ENCODE assay signal across 22 cellular contexts in genomic region chr4:115334736-115335411, GRCh38.
A peak's percentile ranks its signal among the peaks of the same experiment; 100 is the strongest.
DNase-seq lines count a peak whose midpoint lies in the region; ATAC-seq and TF ChIP-seq lines count a peak whose summit lies in the region.
"Had no signal": no experiment of that assay in that cellular context is flagged by ENCODE, and none has a peak within 500 bp of the region (broad histone marks: within the 10 kb centered on the region; RNA-seq: fewer than 3 reads in every experiment).

No MANE protein-coding gene starts in this region.

- no peak overlapping the region for H2AK5ac ChIP-seq in neuronal stem cell (ENCODE audit: low read depth, low read length)

- H3K9ac ChIP-seq in neuronal stem cell (ENCODE audit: low read depth, low read length, poor library complexity): no peak overlapping the region

- H3K27ac ChIP-seq in hepatocyte (no peak overlapping the region), neuronal stem cell (replicated peaks; ENCODE audit: low read length) (no peak overlapping the region)
- H3K27ac ChIP-seq: A549, heart left ventricle, ovary, vagina had no signal

- no peaks in the 10 kb centered on the region for H3K79me1 ChIP-seq in neuronal stem cell (ENCODE audit: low read depth, low read length)

- no peak for TF ChIP-seq POLR2A in GM18505 (IDR thresholded peaks at IDR 0.05; ENCODE audit: borderline replicate concordance, extremely low read depth, insufficient read depth, insufficient read length)

- TF ChIP-seq CTCF in hepatocyte (IDR thresholded peaks at IDR 0.05; ENCODE audit: poor library complexity) (no peak), foreskin fibroblast (IDR thresholded peaks at IDR 0.05; ENCODE audit: low read depth, low read length) (no peak)

- no peak overlapping the region for H3K4me3 ChIP-seq in hepatocyte
- H3K4me3 ChIP-seq in neuronal stem cell (ENCODE audit: low read length in 2 of 2): no peak overlapping the region
- no peak overlapping the region for H3K4me3 ChIP-seq in foreskin fibroblast (ENCODE audit: low read depth in 1 of 2, low read length in 2 of 2)
- H3K4me3 ChIP-seq: A549, GM23338, heart left ventricle, lung, ovary, vagina had no signal

- no peaks in the 10 kb centered on the region for H3K79me2 ChIP-seq in hepatocyte

- no peak overlapping the region for H3K23ac ChIP-seq in neuronal stem cell (ENCODE audit: low read depth, low read length, poor library complexity)

- 88% methylated on average over 4 of the region's 4 CpGs for WGBS in hepatocyte (ENCODE audit: low lambda C conversion rate, missing lambda C conversion rate)
- no CpG with 5 or more reads among the region's 4 CpGs for WGBS in neuronal stem cell (ENCODE audit: extremely low coverage in 2 of 2, insufficient read length in 2 of 2, insufficient replicate concordance in 1 of 2), 2 donors

- H3K9me3 ChIP-seq in hepatocyte (ENCODE audit: low read depth): no peaks in the 10 kb centered on the region
- no peaks in the 10 kb centered on the region for H3K9me3 ChIP-seq in neuronal stem cell (replicated peaks in 1 of 2; ENCODE audit: control insufficient read depth in 2 of 2, insufficient read depth in 1 of 2, low read depth in 1 of 2, low read length in 2 of 2)
- H3K9me3 ChIP-seq: A549, ovary, vagina had no signal

- DNase-seq in DMS153 (lab: John Stamatoyannopoulos, UW) (no peak), hepatocyte (ENCODE audit: low spot score) (no peak), neuronal stem cell (ENCODE audit: low spot score) (no peak), foreskin fibroblast (no peak)
- DNase-seq: activated effector memory CD4-positive, alpha-beta T cell treated with Interleukin-2 at 50 U/mL for 16 hours; amygdala; effector CD8-positive, alpha-beta T cell; heart left ventricle; Karpas-422; NCI-H1105; NCI-H82; ovary; stimulated activated CD4-positive, alpha-beta T cell treated with anti-CD3 and anti-CD28 coated beads, Interleukin-4, amount 100 ng/mL, for 24 hours; substantia nigra had no signal

- no peak overlapping the region for H2AFZ ChIP-seq in hepatocyte
- H2AFZ ChIP-seq in neuronal stem cell (ENCODE audit: low read length): no peak overlapping the region
- H2AFZ ChIP-seq: GM23338 had no signal

- H3K27me3 ChIP-seq in hepatocyte: no peaks in the 10 kb centered on the region
- no peaks in the 10 kb centered on the region for H3K27me3 ChIP-seq in neuronal stem cell (ENCODE audit: control insufficient read depth in 3 of 3, insufficient read depth in 3 of 3, low read depth in 1 of 3, low read length in 3 of 3)
- H3K27me3 ChIP-seq: heart left ventricle, ovary, vagina had no signal

- no peaks in the 10 kb centered on the region for H3K4me1 ChIP-seq in hepatocyte (ENCODE audit: insufficient read depth)
- H3K4me1 ChIP-seq in neuronal stem cell (ENCODE audit: control insufficient read depth in 2 of 2, insufficient read depth in 1 of 2, low read depth in 1 of 2, low read length in 2 of 2): no peaks in the 10 kb centered on the region
- H3K4me1 ChIP-seq: A549, heart left ventricle, vagina had no signal

- H2BK12ac ChIP-seq in neuronal stem cell (ENCODE audit: low read length): no peak overlapping the region

- no peak overlapping the region for H3K18ac ChIP-seq in neuronal stem cell (ENCODE audit: low read length)

- H4K20me1 ChIP-seq in hepatocyte (ENCODE audit: insufficient read depth, poor library complexity, severe bottlenecking): no peaks in the 10 kb centered on the region

- no peak overlapping the region for H4K91ac ChIP-seq in neuronal stem cell (ENCODE audit: low read depth, low read length, poor library complexity)

- H3K9me2 ChIP-seq in hepatocyte (replicated peaks; ENCODE audit: insufficient read depth): no peaks in the 10 kb centered on the region

- H3K4ac ChIP-seq in neuronal stem cell (ENCODE audit: low read length): no peak overlapping the region

- no peak overlapping the region for H3K14ac ChIP-seq in neuronal stem cell (ENCODE audit: low read length)

- H3K36me3 ChIP-seq in hepatocyte (replicated peaks; ENCODE audit: insufficient read depth, low read depth) (no peaks in the 10 kb centered on the region), neuronal stem cell (replicated peaks in 1 of 2; ENCODE audit: control insufficient read depth in 2 of 2, insufficient read depth in 2 of 2, low read length in 2 of 2) (no peaks in the 10 kb centered on the region)
- H3K36me3 ChIP-seq: heart left ventricle, ovary, vagina had no signal

- H2BK15ac ChIP-seq in neuronal stem cell (ENCODE audit: low read length): no peak overlapping the region

- H2BK5ac ChIP-seq in neuronal stem cell (ENCODE audit: low read length): no peak overlapping the region

- H4K8ac ChIP-seq in neuronal stem cell (ENCODE audit: low read depth, low read length): no peak overlapping the region

- H3K4me2 ChIP-seq in hepatocyte (no peak overlapping the region), neuronal stem cell (ENCODE audit: insufficient read depth, low read length, poor library complexity, severe bottlenecking) (no peak overlapping the region)
- H3K4me2 ChIP-seq: A549, GM23338 had no signal

- ATAC-seq in GM18505 (IDR thresholded peaks at IDR 0.05; ENCODE audit: unreplicated experiment): peak; percentile 68
- peak; percentile 60 for ATAC-seq in GM19467 (IDR thresholded peaks at IDR 0.05; ENCODE audit: unreplicated experiment)
- peak; percentile 51 for ATAC-seq in HG02852 (IDR thresholded peaks at IDR 0.05; ENCODE audit: unreplicated experiment)
- ATAC-seq in HG03432 (IDR thresholded peaks at IDR 0.05; ENCODE audit: unreplicated experiment): peak; percentile 84
- ATAC-seq: A549, GM23338, heart left ventricle had no signal

- no peak overlapping the region for H2BK120ac ChIP-seq in neuronal stem cell (ENCODE audit: low read depth, low read length)
